ENCODE assay signal across 8 cellular contexts in genomic region chr4:88211473-88212252, GRCh38. TPM values are rescaled to one million over a fixed set of nuclear protein-coding genes. Genes with fewer than 3 reads are reported as not detected.
DNase-seq lines count a peak whose midpoint lies in the region; ATAC-seq and TF ChIP-seq lines count a peak whose summit lies in the region.

No MANE protein-coding gene starts in this region.

- no peaks in the 10 kb centered on the region for H3K36me3 Mint-ChIP-seq in activated CD4-positive, alpha-beta T cell treated with anti-CD3 and anti-CD28 coated beads, Interleukin-2, amount 10 ng/mL, durations not matched to agents 7 days and 5 days (ENCODE audit: low read depth)

- H3K4me1 ChIP-seq in ovary (ENCODE audit: insufficient read depth): no peaks in the 10 kb centered on the region

- 63 to 68% (median 68%) methylated on average over 18 of the region's 18 CpGs for WGBS in ovary, 3 donors

- POLR2A ChIA-PET in activated CD4-positive, alpha-beta T cell treated with anti-CD3 and anti-CD28 coated beads, Interleukin-2, amount 10 ng/mL, durations not matched to agents 7 days and 5 days (lab: Charles Lee): no interaction called here

- intact Hi-C loops in ovary (cut with DNase I): loop anchor here in 3 of 4 donors (5.0 to 10.0 kb wide), 7 partner anchors 154 to 367 kb away; partner anchors contain the start of gene HERC5 (in 1 of the 3)

- H3K9me3 ChIP-seq in ovary: no peaks in the 10 kb centered on the region

- no peak overlapping the region for H3K4me3 ChIP-seq in fibroblast of pulmonary artery (replicated peaks; ENCODE audit: low read depth, low read length)
- no peak overlapping the region for H3K4me3 ChIP-seq in ovary

- no peak overlapping the region for H3K27ac Mint-ChIP-seq in activated CD4-positive, alpha-beta T cell treated with anti-CD3 and anti-CD28 coated beads, Interleukin-2, amount 10 ng/mL, durations not matched to agents 7 days and 5 days

- ATAC-seq in GM21515 (IDR thresholded peaks at IDR 0.05; ENCODE audit: unreplicated experiment): peak; percentile 80
- ATAC-seq in HG02610 (IDR thresholded peaks at IDR 0.05; ENCODE audit: unreplicated experiment): no peak

- TF ChIP-seq CTCF in fibroblast of pulmonary artery (IDR thresholded peaks at IDR 0.05; ENCODE audit: low read length, missing control alignments) (peak; percentile 57), ovary (IDR thresholded peaks at IDR 0.05) (peak; percentile 59 to 74 (median 66))

- CTCF ChIA-PET in activated CD4-positive, alpha-beta T cell treated with anti-CD3 and anti-CD28 coated beads, Interleukin-2, amount 10 ng/mL, durations not matched to agents 7 days and 5 days (lab: Charles Lee): interaction anchor here (0.6 to 2.2 kb wide), 20 partner anchors 8 to 791 kb away, joined by 3 to 8 read pairs (median 3); partner anchors contain the start of gene PPM1K

- no peaks in the 10 kb centered on the region for H3K9me3 Mint-ChIP-seq in activated CD4-positive, alpha-beta T cell treated with anti-CD3 and anti-CD28 coated beads, Interleukin-2, amount 10 ng/mL, durations not matched to agents 7 days and 5 days

- no peaks in the 10 kb centered on the region for H3K36me3 ChIP-seq in ovary

- H3K4me3 Mint-ChIP-seq in activated CD4-positive, alpha-beta T cell treated with anti-CD3 and anti-CD28 coated beads, Interleukin-2, amount 10 ng/mL, durations not matched to agents 7 days and 5 days: no peak overlapping the region

- H3K4me1 Mint-ChIP-seq in activated CD4-positive, alpha-beta T cell treated with anti-CD3 and anti-CD28 coated beads, Interleukin-2, amount 10 ng/mL, durations not matched to agents 7 days and 5 days: peaks cover 5% of the 10 kb centered on the region

- DNase-seq in NCI-H524 (lab: John Stamatoyannopoulos, UW): peak; percentile 19 to 32
- no peak for DNase-seq in NCI-H524 treated with DMSO at 0.1 percent for 48 hours (lab: John Stamatoyannopoulos, UW)
- DNase-seq in NCI-H1694 treated with DMSO at 0.1 percent for 48 hours (lab: John Stamatoyannopoulos, UW): peak; percentile 30
- peak; percentile 70 for DNase-seq in activated CD4-positive, alpha-beta T cell treated with anti-CD3 and anti-CD28 coated beads, Interleukin-2, amount 10 ng/mL, durations not matched to agents 7 days and 5 days
- DNase-seq in fibroblast of pulmonary artery (ENCODE audit: low read depth): peak; percentile 61
- DNase-seq in ovary: peak in 2 of 5 donors; percentile 37 to 58

- no peak for TF ChIP-seq POLR2A in ovary (IDR thresholded peaks at IDR 0.05)

- no peaks in the 10 kb centered on the region for H3K27me3 ChIP-seq in ovary

- H3K27ac ChIP-seq in ovary: no peak overlapping the region

- peaks cover 11% of the 10 kb centered on the region for H3K27me3 Mint-ChIP-seq in activated CD4-positive, alpha-beta T cell treated with anti-CD3 and anti-CD28 coated beads, Interleukin-2, amount 10 ng/mL, durations not matched to agents 7 days and 5 days

- no peak for TF ChIP-seq EP300 in ovary (IDR thresholded peaks at IDR 0.05)

RNA-seq across cellular contexts. Expression of gene ABCG2, which starts 53.2 kb away (rescaled TPM):
- 1 to 10 TPM; 1.1 to 1.4 TPM for total RNA-seq in activated CD4-positive, alpha-beta T cell treated with anti-CD3 and anti-CD28 coated beads, Interleukin-2, amount 10 ng/mL, durations not matched to agents 7 days and 5 days
- total RNA-seq in ovary: 10 to 100 TPM in 1 of 7 donors, 1 to 10 TPM in 6; 5.9 to 20.1 (median 6.7) TPM
- 10 to 100 TPM in 1 of 2 donors, 1 to 10 TPM in 1; 4.4 to 13.0 TPM for polyA plus RNA-seq in ovary
